18 cellular contexts compared by ENCODE assay signal in genomic region chr7:76327610-76328009, GRCh38. TPM values are rescaled to one million over a fixed set of nuclear protein-coding genes. Genes with fewer than 3 reads are reported as not detected.
DNase-seq lines count a peak whose midpoint lies in the region; ATAC-seq, FAIRE-seq and TF ChIP-seq lines count a peak whose summit lies in the region.
"Had no signal": no experiment of that assay in that cellular context is flagged by ENCODE, and none has a peak within 500 bp of the region (broad histone marks: within the 10 kb centered on the region; RNA-seq: fewer than 3 reads in every experiment).

No MANE protein-coding gene starts in this region.

- H3K9me2 ChIP-seq in GM23338 (ENCODE audit: insufficient read depth) = no peaks in the 10 kb centered on the region

- H3K4me3 ChIP-seq in H7 (ENCODE audit: insufficient read depth, low read depth, low read length) = no peak overlapping the region
- no peak overlapping the region for H3K4me3 ChIP-seq in GM23338
- H3K4me3 ChIP-seq: GM23248, neural progenitor cell, SJCRH30 had no signal

- no peaks in the 10 kb centered on the region for H3K9me3 Mint-ChIP-seq in activated CD4-positive, alpha-beta T cell treated with anti-CD3 and anti-CD28 coated beads, Interleukin-2, amount 10 ng/mL, durations not matched to agents 7 days and 5 days
- H3K9me3 Mint-ChIP-seq in activated CD8-positive, alpha-beta T cell treated with anti-CD3 and anti-CD28 coated beads for 36 hours = no peaks in the 10 kb centered on the region
- no peaks in the 10 kb centered on the region for H3K9me3 Mint-ChIP-seq in naive thymus-derived CD8-positive, alpha-beta T cell
- H3K9me3 Mint-ChIP-seq in GM23338 = no peaks in the 10 kb centered on the region
- H3K9me3 Mint-ChIP-seq: dendritic cell treated with granulocyte-macrophage colony-stimulating factor and Interleukin-4, amounts not matched to agents 40 ng/mL and 50 ng/mL, for 4 days; neural progenitor cell had no signal

- H3K27ac Mint-ChIP-seq in activated CD4-positive, alpha-beta T cell treated with anti-CD3 and anti-CD28 coated beads, Interleukin-2, amount 10 ng/mL, durations not matched to agents 7 days and 5 days = peak overlapping the region; percentile 34
- peak overlapping the region; percentile 68 for H3K27ac Mint-ChIP-seq in activated CD8-positive, alpha-beta T cell treated with anti-CD3 and anti-CD28 coated beads for 36 hours
- H3K27ac Mint-ChIP-seq in naive thymus-derived CD8-positive, alpha-beta T cell = peak overlapping the region in 7 of 10 donors; percentile 6 to 81 (median 49)
- no peak overlapping the region for H3K27ac Mint-ChIP-seq in GM23338

- H3K27me3 ChIP-seq in H7 (ENCODE audit: control insufficient read depth, insufficient read depth, low read length) = no peaks in the 10 kb centered on the region
- no peaks in the 10 kb centered on the region for H3K27me3 ChIP-seq in GM23338 (ENCODE audit: insufficient read depth)
- H3K27me3 ChIP-seq: neural progenitor cell, SJCRH30 had no signal

- no peak for TF ChIP-seq CTCF in activated CD8-positive, alpha-beta T cell treated with anti-CD3 and anti-CD28 coated beads for 36 hours (IDR thresholded peaks at IDR 0.05)
- no peak for TF ChIP-seq CTCF in D721Med (IDR thresholded peaks at IDR 0.05; ENCODE audit: insufficient read depth, missing control alignments)
- TF ChIP-seq CTCF in GM23338 (conservative IDR thresholded peaks at IDR 0.05; ENCODE audit: low read depth in 2 of 2) = no peak

- intact Hi-C loops in activated CD8-positive, alpha-beta T cell treated with anti-CD3 and anti-CD28 coated beads for 36 hours (cut with micrococcal nuclease) = no loop called here

- POLR2A ChIA-PET in activated CD4-positive, alpha-beta T cell treated with anti-CD3 and anti-CD28 coated beads, Interleukin-2, amount 10 ng/mL, durations not matched to agents 7 days and 5 days (lab: Charles Lee) = no interaction called here
- POLR2A ChIA-PET in activated CD8-positive, alpha-beta T cell treated with anti-CD3 and anti-CD28 coated beads for 36 hours (lab: Charles Lee) = interaction anchor here (1.2 to 1.7 kb wide), 3 partner anchors 27 to 54 kb away, joined by 3 to 7 read pairs (median 6); partner anchors contain the start of gene YWHAG
- POLR2A ChIA-PET in naive thymus-derived CD8-positive, alpha-beta T cell (lab: Charles Lee) = interaction anchor here (1.5 kb wide), 1 partner anchor 10 kb away, joined by 5 read pairs; no protein-coding TSS in a partner anchor

- H3K27me3 Mint-ChIP-seq in activated CD4-positive, alpha-beta T cell treated with anti-CD3 and anti-CD28 coated beads, Interleukin-2, amount 10 ng/mL, durations not matched to agents 7 days and 5 days = no peaks in the 10 kb centered on the region
- H3K27me3 Mint-ChIP-seq in activated CD8-positive, alpha-beta T cell treated with anti-CD3 and anti-CD28 coated beads for 36 hours = no peaks in the 10 kb centered on the region
- no peaks in the 10 kb centered on the region for H3K27me3 Mint-ChIP-seq in naive thymus-derived CD8-positive, alpha-beta T cell
- peaks cover 5% of the 10 kb centered on the region for H3K27me3 Mint-ChIP-seq in GM23338 (ENCODE audit: insufficient read depth, low read depth, poor library complexity)
- H3K27me3 Mint-ChIP-seq: dendritic cell treated with granulocyte-macrophage colony-stimulating factor and Interleukin-4, amounts not matched to agents 40 ng/mL and 50 ng/mL, for 4 days had no signal

- no peak overlapping the region for H3K4me3 Mint-ChIP-seq in activated CD4-positive, alpha-beta T cell treated with anti-CD3 and anti-CD28 coated beads, Interleukin-2, amount 10 ng/mL, durations not matched to agents 7 days and 5 days
- no peak overlapping the region for H3K4me3 Mint-ChIP-seq in activated CD8-positive, alpha-beta T cell treated with anti-CD3 and anti-CD28 coated beads for 36 hours
- peak overlapping the region in 1 of 10 donors; percentile 38 for H3K4me3 Mint-ChIP-seq in naive thymus-derived CD8-positive, alpha-beta T cell
- H3K4me3 Mint-ChIP-seq in GM23338 = no peak overlapping the region
- H3K4me3 Mint-ChIP-seq: dendritic cell treated with granulocyte-macrophage colony-stimulating factor and Interleukin-4, amounts not matched to agents 40 ng/mL and 50 ng/mL, for 4 days; neural progenitor cell had no signal

- DNase-seq in activated CD4-positive, alpha-beta T cell treated with anti-CD3 and anti-CD28 coated beads, Interleukin-2, amount 10 ng/mL, durations not matched to agents 7 days and 5 days = no peak
- no peak for DNase-seq in activated CD4-positive, alpha-beta T cell treated with anti-CD3 and anti-CD28 coated beads for 1 hour
- peak; percentile 35 for DNase-seq in H7
- DNase-seq in activated CD8-positive, alpha-beta T cell treated with anti-CD3 and anti-CD28 coated beads for 36 hours = no peak
- DNase-seq in naive thymus-derived CD8-positive, alpha-beta T cell = no peak
- DNase-seq in D721Med (ENCODE audit: insufficient read length, low spot score) = no peak
- no peak for DNase-seq in GM23338 (ENCODE audit: low spot score)
- DNase-seq in NCI-H510A (lab: John Stamatoyannopoulos, UW) = no peak
- DNase-seq: GM23248; NCI-H1417; NCI-H2227 treated with DMSO at 0.1 percent for 48 hours; SJCRH30; stimulated activated CD4-positive, alpha-beta T cell treated with anti-CD3 and anti-CD28 coated beads, Interleukin-4, amount 100 ng/mL, for 4 hours had no signal

- peaks cover 74% of the 10 kb centered on the region for H4K20me1 ChIP-seq in GM23338 (replicated peaks; ENCODE audit: insufficient read depth)

- peaks cover 84% of the 10 kb centered on the region for H3K79me2 ChIP-seq in GM23338 (replicated peaks; ENCODE audit: insufficient read depth)

- no peak for FAIRE-seq in D721Med (lab: Jason Lieb, UNC)
- FAIRE-seq: astrocyte, HepG2, urothelium cell line had no signal

- CTCF ChIA-PET in activated CD4-positive, alpha-beta T cell treated with anti-CD3 and anti-CD28 coated beads, Interleukin-2, amount 10 ng/mL, durations not matched to agents 7 days and 5 days (lab: Charles Lee) = interaction anchor here (0.7 to 4.0 kb wide), 5 partner anchors 9 to 149 kb away, joined by 4 to 12 read pairs (median 4); no protein-coding TSS in a partner anchor
- CTCF ChIA-PET in activated CD8-positive, alpha-beta T cell treated with anti-CD3 and anti-CD28 coated beads for 36 hours (lab: Charles Lee) = interaction anchor here (0.9 to 2.2 kb wide), 4 partner anchors 9 to 149 kb away, joined by 4 to 19 read pairs (median 5); no protein-coding TSS in a partner anchor

- no peak overlapping the region for H3K4me2 ChIP-seq in GM23338
- H3K4me2 ChIP-seq: neural progenitor cell had no signal

- H3K36me3 ChIP-seq in H7 (replicated peaks; ENCODE audit: control insufficient read depth, insufficient read depth, low read length) (peaks cover 32% of the 10 kb centered on the region), GM23338 (ENCODE audit: insufficient read depth) (peaks cover 40% of the 10 kb centered on the region)
- H3K36me3 ChIP-seq: neural progenitor cell had no signal

- H3K27ac ChIP-seq in GM23338 (ENCODE audit: low read depth) = no peak overlapping the region
- H3K27ac ChIP-seq: neural progenitor cell, SJCRH30 had no signal

- no peaks in the 10 kb centered on the region; the same call in 1 of the 2 replicates for H3K4me1 ChIP-seq in GM23338 (ENCODE audit: insufficient read depth)
- H3K4me1 ChIP-seq: neural progenitor cell, SJCRH30 had no signal

- H3K36me3 Mint-ChIP-seq in activated CD4-positive, alpha-beta T cell treated with anti-CD3 and anti-CD28 coated beads, Interleukin-2, amount 10 ng/mL, durations not matched to agents 7 days and 5 days (ENCODE audit: low read depth) = peaks cover 36% of the 10 kb centered on the region
- H3K36me3 Mint-ChIP-seq in activated CD8-positive, alpha-beta T cell treated with anti-CD3 and anti-CD28 coated beads for 36 hours (ENCODE audit: low read depth) = peaks cover 44% of the 10 kb centered on the region
- peaks cover 4 to 53% (median 15%) of the 10 kb centered on the region in 3 donors for H3K36me3 Mint-ChIP-seq in naive thymus-derived CD8-positive, alpha-beta T cell
- peaks cover 86% of the 10 kb centered on the region for H3K36me3 Mint-ChIP-seq in GM23338 (ENCODE audit: low read depth)

- peaks cover 38% of the 10 kb centered on the region for H3K4me1 Mint-ChIP-seq in activated CD4-positive, alpha-beta T cell treated with anti-CD3 and anti-CD28 coated beads, Interleukin-2, amount 10 ng/mL, durations not matched to agents 7 days and 5 days
- H3K4me1 Mint-ChIP-seq in activated CD8-positive, alpha-beta T cell treated with anti-CD3 and anti-CD28 coated beads for 36 hours (ENCODE audit: low read depth) = peaks cover 30% of the 10 kb centered on the region
- H3K4me1 Mint-ChIP-seq in naive thymus-derived CD8-positive, alpha-beta T cell = peaks cover 27 to 44% (median 35%) of the 10 kb centered on the region in 4 donors
- H3K4me1 Mint-ChIP-seq in GM23338 = peaks cover 26% of the 10 kb centered on the region
- H3K4me1 Mint-ChIP-seq: neural progenitor cell had no signal

- no peak overlapping the region for H2AFZ ChIP-seq in GM23338
- H2AFZ ChIP-seq: GM23248, neural progenitor cell had no signal

- H3F3A ChIP-seq in GM23338 (replicated peaks; ENCODE audit: low read depth) = peaks cover 53% of the 10 kb centered on the region; the same call in 1 of the 2 replicates

- peak; percentile 71 for ATAC-seq in activated CD8-positive, alpha-beta T cell treated with anti-CD3 and anti-CD28 coated beads for 36 hours
- peak in 1 of 2 donors; percentile 25 for ATAC-seq in naive thymus-derived CD8-positive, alpha-beta T cell
- ATAC-seq in GM23338 = no peak
- ATAC-seq: HepG2 had no signal

TF ChIP-seq in GM23338, 12 proteins besides CTCF, POLR2A, EP300 and RAD21 (continues in another document):
- no peak for TF ChIP-seq EZH2phosphoT487 (IDR thresholded peaks at IDR 0.05; ENCODE audit: unreplicated experiment)

RNA-seq across cellular contexts. Expression of gene HSPB1, which starts 25.1 kb away (rescaled TPM):
- 10 to 100 TPM; 27.0 to 28.1 TPM for total RNA-seq in activated CD4-positive, alpha-beta T cell treated with anti-CD3 and anti-CD28 coated beads, Interleukin-2, amount 10 ng/mL, durations not matched to agents 7 days and 5 days
- total RNA-seq in H7 (2014; rRNA removed; shearing (Covaris generic)) = 62.3 and 80.7 TPM in 2 replicates
- 100 to 1,000 TPM; 104 to 109 TPM for total RNA-seq in activated CD8-positive, alpha-beta T cell treated with anti-CD3 and anti-CD28 coated beads for 36 hours
- total RNA-seq in naive thymus-derived CD8-positive, alpha-beta T cell = 10 to 100 TPM; 48.5 to 49.4 TPM
- 100 to 1,000 TPM in 2 of 3 donors, 10 to 100 TPM in 1; 96.4 to 128 (median 125) TPM for polyA plus RNA-seq in naive thymus-derived CD8-positive, alpha-beta T cell
- total RNA-seq in GM23338 (2014; rRNA removed; shearing (Covaris generic)) = 47.5 and 48.1 TPM in 2 replicates
- 437 and 458 TPM in 2 replicates for polyA plus RNA-seq in GM23338 (2016; fragmentation: Nextera tagmentation; extraction: Ambion mirVana)

RNA-seq across cellular contexts. Expression of gene YWHAG, which starts 31.2 kb away (rescaled TPM):
- total RNA-seq in activated CD4-positive, alpha-beta T cell treated with anti-CD3 and anti-CD28 coated beads, Interleukin-2, amount 10 ng/mL, durations not matched to agents 7 days and 5 days = 10 to 100 TPM; 68.0 to 75.1 TPM
- 83.2 and 91.8 TPM in 2 replicates for total RNA-seq in H7 (2014; rRNA removed; shearing (Covaris generic))
- total RNA-seq in activated CD8-positive, alpha-beta T cell treated with anti-CD3 and anti-CD28 coated beads for 36 hours = 100 to 1,000 TPM; 138 to 143 TPM
- 10 to 100 TPM; 36.5 to 38.2 TPM for total RNA-seq in naive thymus-derived CD8-positive, alpha-beta T cell
- polyA plus RNA-seq in naive thymus-derived CD8-positive, alpha-beta T cell = 1 to 10 TPM; 1.4 to 1.9 (median 1.7) TPM
- total RNA-seq in GM23338 (2014; rRNA removed; shearing (Covaris generic)) = 179 and 180 TPM in 2 replicates
- 82.2 and 97.0 TPM in 2 replicates for polyA plus RNA-seq in GM23338 (2016; fragmentation: Nextera tagmentation; extraction: Ambion mirVana)
